26 cellular contexts compared by ENCODE assay signal in the genomic region with DNA sequence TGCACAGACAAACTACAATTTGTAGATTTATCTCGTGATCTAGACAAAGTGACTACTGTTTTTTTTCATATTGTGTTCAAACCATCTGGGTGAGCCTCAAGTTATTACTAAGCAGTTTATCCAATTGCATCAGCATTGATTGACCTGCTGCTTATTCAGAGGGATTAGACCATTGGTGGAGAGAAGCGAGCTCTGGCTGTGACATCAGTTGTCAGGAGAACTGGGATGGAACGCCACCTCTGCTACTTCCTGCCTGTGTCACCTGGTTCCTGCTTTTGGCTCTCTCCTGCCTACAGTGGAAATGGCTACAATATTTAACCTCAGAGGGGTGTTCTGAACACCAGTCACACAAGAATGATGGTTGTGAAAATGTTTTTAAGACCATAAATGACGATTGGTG.
DNase-seq lines count a peak whose midpoint lies in the region; ATAC-seq and TF ChIP-seq lines count a peak whose summit lies in the region.
"Had no signal": no experiment of that assay in that cellular context is flagged by ENCODE, and none has a peak within 500 bp of the region (broad histone marks: within the 10 kb centered on the region; RNA-seq: fewer than 3 reads in every experiment).

No MANE protein-coding gene starts in this region.

- no peaks in the 10 kb centered on the region for H3K9me2 ChIP-seq in MM.1S (replicated peaks; ENCODE audit: insufficient read depth, low read length)

- H3K9me3 ChIP-seq in MM.1S (replicated peaks; ENCODE audit: insufficient read depth, low read length): no peaks in the 10 kb centered on the region
- H3K9me3 ChIP-seq: left lung, Peyer's patch, SJCRH30, upper lobe of left lung had no signal

- TF ChIP-seq CTCF in MM.1S (IDR thresholded peaks at IDR 0.05; ENCODE audit: low read length): no peak

- no peak overlapping the region for H3K4me3 Mint-ChIP-seq in memory B cell
- H3K4me3 Mint-ChIP-seq: CD8-positive, alpha-beta memory T cell; natural killer cell had no signal

- no peaks in the 10 kb centered on the region for H3K4me1 ChIP-seq in MM.1S (ENCODE audit: low read length)
- H3K4me1 ChIP-seq: foreskin keratinocyte, left lung, Peyer's patch, SJCRH30 had no signal

- H3K79me2 ChIP-seq in MM.1S (ENCODE audit: low read length): no peaks in the 10 kb centered on the region

- H3K27ac Mint-ChIP-seq in memory B cell: no peak overlapping the region
- H3K27ac Mint-ChIP-seq: natural killer cell had no signal

- no peaks in the 10 kb centered on the region for H3K36me3 Mint-ChIP-seq in memory B cell

- no peaks in the 10 kb centered on the region for H4K20me1 ChIP-seq in MM.1S (ENCODE audit: insufficient read depth, low read length)

- H3K4me1 Mint-ChIP-seq in memory B cell: peaks cover 4% of the 10 kb centered on the region
- H3K4me1 Mint-ChIP-seq: CD8-positive, alpha-beta memory T cell had no signal

- no peaks in the 10 kb centered on the region for H3K36me3 ChIP-seq in MM.1S (replicated peaks; ENCODE audit: insufficient read depth, low read length)
- H3K36me3 ChIP-seq: left lung, Peyer's patch, SJCRH30, upper lobe of left lung had no signal

- peaks cover 3% of the 10 kb centered on the region for H3K27me3 Mint-ChIP-seq in memory B cell

- no peaks in the 10 kb centered on the region for H3F3A ChIP-seq in MM.1S (ENCODE audit: insufficient read depth, low read length)

- peak; percentile 26 for DNase-seq in RKO (ENCODE audit: low spot score)
- no peak for DNase-seq in memory B cell (ENCODE audit: low spot score in 2 of 2)
- no peak for DNase-seq in MM.1S
- no peak for DNase-seq in LoVo (ENCODE audit: low spot score)
- no peak for DNase-seq in effector CD8-positive, alpha-beta T cell (lab: John Stamatoyannopoulos, UW)
- DNase-seq: activated CD4-positive, alpha-beta T cell treated with anti-CD3 and anti-CD28 coated beads for 4 hours; activated naive CD4-positive, alpha-beta T cell treated with Interleukin-2 at 50 U/mL for 16 hours; activated T-cell treated with anti-CD3 and anti-CD28 coated beads, Interleukin-2, amount 50 U/mL, for 48 hours; amniotic stem cell; CD8-positive, alpha-beta memory T cell; DMS79 treated with DMSO at 0.1 percent for 48 hours; effector CD4-positive, alpha-beta T cell; erythroblast; foreskin keratinocyte; left lung; natural killer cell; NCI-H1930; Peyer's patch; SJCRH30; stimulated activated CD4-positive, alpha-beta T cell treated with anti-CD3 and anti-CD28 coated beads, Interleukin-1b, Interleukin-23, amount 100 ng/mL, for 48 hours; substantia nigra; upper lobe of left lung had no signal

- H3K27me3 ChIP-seq in MM.1S (replicated peaks; ENCODE audit: insufficient read depth, low read length): no peaks in the 10 kb centered on the region
- H3K27me3 ChIP-seq: Peyer's patch, SJCRH30 had no signal

- H2AFZ ChIP-seq in MM.1S (ENCODE audit: low read length): no peak overlapping the region

- no peak overlapping the region for H3K4me2 ChIP-seq in MM.1S (ENCODE audit: low read depth, low read length)

- H3K4me3 ChIP-seq in MM.1S (ENCODE audit: low read length): no peak overlapping the region
- H3K4me3 ChIP-seq: left lung, Peyer's patch, SJCRH30, skin epidermis, upper lobe of left lung had no signal

- no peaks in the 10 kb centered on the region for H3K9me3 Mint-ChIP-seq in memory B cell
- H3K9me3 Mint-ChIP-seq: CD8-positive, alpha-beta memory T cell; natural killer cell had no signal

- H3K9ac ChIP-seq in MM.1S (ENCODE audit: low read length): no peak overlapping the region

- no peak overlapping the region for H3K27ac ChIP-seq in MM.1S (ENCODE audit: low read length)
- H3K27ac ChIP-seq: foreskin keratinocyte, left lung, Peyer's patch, SJCRH30, skin epidermis, upper lobe of left lung had no signal

- ATAC-seq in GM18502 (IDR thresholded peaks at IDR 0.05; ENCODE audit: poor library complexity, unreplicated experiment): peak; percentile 56
- peak; percentile 50 for ATAC-seq in HG02885 (IDR thresholded peaks at IDR 0.05; ENCODE audit: poor library complexity, unreplicated experiment)
- peak; percentile 61 for ATAC-seq in memory B cell (ENCODE audit: low read depth)
- no peak for ATAC-seq in SK-N-SH treated with all-trans-retinoic acid at 6 μM for 48 hours
- ATAC-seq: foreskin keratinocyte, left lung had no signal

TF ChIP-seq in SK-N-SH treated with all-trans-retinoic acid at 6 μM for 48 hours, 23 proteins besides CTCF, POLR2A, EP300 and RAD21:
- TF ChIP-seq CSDC2 (CRISPR knock-in tag; IDR thresholded peaks at IDR 0.05) (no peak), GLIS3 (CRISPR knock-in tag; IDR thresholded peaks at IDR 0.05) (no peak), TCF4 (CRISPR knock-in tag; IDR thresholded peaks at IDR 0.05; ENCODE audit: borderline replicate concordance) (no peak), ZFP3 (CRISPR knock-in tag; IDR thresholded peaks at IDR 0.05) (no peak)
- TF ChIP-seq, protein P1, sequence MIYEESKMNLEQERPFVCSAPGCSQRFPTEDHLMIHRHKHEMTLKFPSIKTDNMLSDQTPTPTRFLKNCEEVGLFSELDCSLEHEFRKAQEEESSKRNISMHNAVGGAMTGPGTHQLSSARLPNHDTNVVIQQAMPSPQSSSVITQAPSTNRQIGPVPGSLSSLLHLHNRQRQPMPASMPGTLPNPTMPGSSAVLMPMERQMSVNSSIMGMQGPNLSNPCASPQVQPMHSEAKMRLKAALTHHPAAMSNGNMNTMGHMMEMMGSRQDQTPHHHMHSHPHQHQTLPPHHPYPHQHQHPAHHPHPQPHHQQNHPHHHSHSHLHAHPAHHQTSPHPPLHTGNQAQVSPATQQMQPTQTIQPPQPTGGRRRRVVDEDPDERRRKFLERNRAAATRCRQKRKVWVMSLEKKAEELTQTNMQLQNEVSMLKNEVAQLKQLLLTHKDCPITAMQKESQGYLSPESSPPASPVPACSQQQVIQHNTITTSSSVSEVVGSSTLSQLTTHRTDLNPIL (CRISPR knock-in tag; IDR thresholded peaks at IDR 0.05; ENCODE audit: low read depth): no peak
